Comparison of ENCODE assay signal across 13 cellular contexts in the genomic region with DNA sequence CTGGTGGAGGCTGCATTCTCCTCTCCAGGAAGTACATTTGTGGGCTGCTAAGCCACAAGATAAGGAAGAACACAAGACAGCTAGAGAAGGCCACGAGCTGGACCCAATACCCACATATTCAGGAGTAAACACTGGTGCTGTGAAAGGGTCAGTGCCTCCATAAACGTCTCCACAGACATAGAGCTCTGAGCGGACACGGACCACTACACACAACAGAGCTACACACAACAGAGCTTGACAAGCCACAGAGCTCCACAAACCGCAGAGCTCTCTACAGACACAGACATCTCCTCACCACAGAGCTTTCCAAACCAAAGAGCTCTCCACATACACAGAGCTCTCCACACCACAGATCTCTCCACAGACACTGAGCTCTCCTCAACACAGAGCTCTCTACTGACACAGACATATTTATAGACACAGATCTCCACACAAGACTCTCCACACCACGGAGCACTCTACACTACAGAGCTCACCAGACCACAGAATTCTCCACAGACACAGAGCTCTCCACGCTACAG. TPM values are rescaled to one million over a fixed set of nuclear protein-coding genes. Genes with fewer than 3 reads are reported as not detected.
DNase-seq lines count a peak whose midpoint lies in the region; ATAC-seq and TF ChIP-seq lines count a peak whose summit lies in the region.
"Had no signal": no experiment of that assay in that cellular context is flagged by ENCODE, and none has a peak within 500 bp of the region (broad histone marks: within the 10 kb centered on the region; RNA-seq: fewer than 3 reads in every experiment).

No MANE protein-coding gene starts in this region.

- intact Hi-C loops in posterior vena cava (cut with DNase I), result no loop called here
- intact Hi-C loops in esophagus squamous epithelium (cut with DNase I), result no loop called here

- H3K27ac Mint-ChIP-seq in T-helper 2 cell treated with Interferon-gamma antibody and Interleukin-4, amounts not matched to agents 5 μg/mL and 100 μg/mL, for 36 hours, result peak overlapping the region; percentile 1

- H3K9me3 Mint-ChIP-seq in T-helper 2 cell treated with Interferon-gamma antibody and Interleukin-4, amounts not matched to agents 5 μg/mL and 100 μg/mL, for 36 hours, result no peaks in the 10 kb centered on the region

- H3K36me3 Mint-ChIP-seq in T-helper 2 cell treated with Interferon-gamma antibody and Interleukin-4, amounts not matched to agents 5 μg/mL and 100 μg/mL, for 36 hours (ENCODE audit: low read depth), result no peaks in the 10 kb centered on the region

- H3K4me1 Mint-ChIP-seq in T-helper 2 cell treated with Interferon-gamma antibody and Interleukin-4, amounts not matched to agents 5 μg/mL and 100 μg/mL, for 36 hours (ENCODE audit: low read depth), result peaks cover 42% of the 10 kb centered on the region

- DNase-seq in NCI-H2107 treated with DMSO at 0.1 percent for 48 hours (lab: John Stamatoyannopoulos, UW; ENCODE audit: unreplicated experiment) (peak; percentile 48), NCI-H2107 (lab: John Stamatoyannopoulos, UW) (no peak), posterior vena cava (ENCODE audit: low spot score) (peak; percentile 46), EL (no peak), esophagus squamous epithelium (lab: John Stamatoyannopoulos, UW) (no peak), NCI-H128 (lab: John Stamatoyannopoulos, UW; ENCODE audit: unreplicated experiment) (no peak)
- DNase-seq in T-helper 2 cell treated with Interferon-gamma antibody and Interleukin-4, amounts not matched to agents 5 μg/mL and 100 μg/mL, for 36 hours (ENCODE audit: low spot score), result peak; percentile 16
- DNase-seq: NCI-H1694; SK-N-SH; stimulated activated CD4-positive, alpha-beta T cell treated with anti-CD3 and anti-CD28 coated beads, Interleukin-4, amount 100 ng/mL, for 24 hours had no signal

- H3K4me3 Mint-ChIP-seq in T-helper 2 cell treated with Interferon-gamma antibody and Interleukin-4, amounts not matched to agents 5 μg/mL and 100 μg/mL, for 36 hours, result peak overlapping the region; percentile 27

- peaks cover 0 to 23% (median 13%) of the 10 kb centered on the region in 3 donors for H3K4me1 ChIP-seq in esophagus squamous epithelium
- H3K4me1 ChIP-seq: adrenal gland had no signal

- ATAC-seq in HG03025 (IDR thresholded peaks at IDR 0.05; ENCODE audit: low FRiP score, unreplicated experiment), result peak; percentile 54

- H3K9me3 ChIP-seq in esophagus squamous epithelium, result no peaks in the 10 kb centered on the region
- H3K9me3 ChIP-seq: adrenal gland, SK-N-SH had no signal

- H3K36me3 ChIP-seq in esophagus squamous epithelium, result no peaks in the 10 kb centered on the region
- H3K36me3 ChIP-seq: adrenal gland had no signal

- H3K4me3 ChIP-seq in esophagus squamous epithelium, result no peak overlapping the region
- H3K4me3 ChIP-seq: adrenal gland had no signal

- no peak overlapping the region for H3K27ac ChIP-seq in esophagus squamous epithelium
- H3K27ac ChIP-seq: 22Rv1, adrenal gland had no signal

- no peak for TF ChIP-seq CTCF in esophagus squamous epithelium (IDR thresholded peaks at IDR 0.05)

- H3K27me3 Mint-ChIP-seq in T-helper 2 cell treated with Interferon-gamma antibody and Interleukin-4, amounts not matched to agents 5 μg/mL and 100 μg/mL, for 36 hours (ENCODE audit: low read depth), result peaks cover 66% of the 10 kb centered on the region

- WGBS in esophagus squamous epithelium, 2 donors, result 37 to 83% methylated on average over 3 to 7 of the region's 7 CpGs

- no peak for TF ChIP-seq POLR2A in esophagus squamous epithelium (IDR thresholded peaks at IDR 0.05)

- H3K27me3 ChIP-seq in esophagus squamous epithelium, result peaks cover 0 to 35% (median 0%) of the 10 kb centered on the region in 4 donors
- H3K27me3 ChIP-seq: adrenal gland had no signal

RNA-seq across cellular contexts. Expression of a gene that starts 51.9 kb away (rescaled TPM):
- total RNA-seq in posterior vena cava, result 10 to 100 TPM; 19.6 to 22.1 TPM
- 10 to 100 TPM; 10.3 to 21.4 (median 17.6) TPM for total RNA-seq in esophagus squamous epithelium

RNA-seq across cellular contexts. Expression of a gene that starts 52.0 kb away (rescaled TPM):
- total RNA-seq in posterior vena cava (1 to 10 TPM; 1.1 TPM), esophagus squamous epithelium (1 to 10 TPM in 3 of 4 donors, under 1 TPM in 1; 0.94 to 3.1 (median 1.4) TPM)

Comparison
In these comparisons a context has a peak if more than half of its experiments do, and no peak if none do; other contexts are left out.
1. DNase-seq: peak in NCI-H2107 treated with DMSO at 0.1 percent for 48 hours (single experiment), T-helper 2 cell treated with Interferon-gamma antibody and Interleukin-4, amounts not matched to agents 5 μg/mL and 100 μg/mL, for 36 hours (single experiment) and posterior vena cava (single experiment); none in NCI-H2107 (single experiment), EL (single experiment), esophagus squamous epithelium (single experiment) and NCI-H128 (single experiment).